In the genomic region with DNA sequence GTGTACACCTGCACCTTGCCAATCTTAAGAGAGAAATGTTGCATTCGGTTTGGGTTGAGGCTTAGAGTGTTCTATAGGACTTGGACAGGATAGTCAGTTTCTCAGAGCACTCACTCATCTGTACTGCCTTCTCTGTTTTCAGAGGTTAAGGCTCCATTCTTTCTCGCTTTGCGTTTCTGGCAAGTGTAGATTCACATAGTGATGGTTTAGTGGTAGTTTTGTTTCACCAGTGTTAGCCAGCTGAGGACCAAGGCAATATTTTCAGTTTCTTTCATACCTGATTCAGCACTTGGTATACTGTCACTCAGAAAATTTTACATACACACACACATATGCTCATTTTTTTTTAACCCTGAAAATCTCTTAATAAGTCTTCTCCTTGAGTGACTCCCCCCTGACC, we compare ENCODE assay signal across 1 cellular context.
TF ChIP-seq lines count a peak whose summit lies in the region.

No MANE protein-coding gene starts in this region.

TF ChIP-seq in GM23338, 12 proteins besides CTCF, POLR2A, EP300 and RAD21 (continued from another document):
- TF ChIP-seq, protein P1, sequence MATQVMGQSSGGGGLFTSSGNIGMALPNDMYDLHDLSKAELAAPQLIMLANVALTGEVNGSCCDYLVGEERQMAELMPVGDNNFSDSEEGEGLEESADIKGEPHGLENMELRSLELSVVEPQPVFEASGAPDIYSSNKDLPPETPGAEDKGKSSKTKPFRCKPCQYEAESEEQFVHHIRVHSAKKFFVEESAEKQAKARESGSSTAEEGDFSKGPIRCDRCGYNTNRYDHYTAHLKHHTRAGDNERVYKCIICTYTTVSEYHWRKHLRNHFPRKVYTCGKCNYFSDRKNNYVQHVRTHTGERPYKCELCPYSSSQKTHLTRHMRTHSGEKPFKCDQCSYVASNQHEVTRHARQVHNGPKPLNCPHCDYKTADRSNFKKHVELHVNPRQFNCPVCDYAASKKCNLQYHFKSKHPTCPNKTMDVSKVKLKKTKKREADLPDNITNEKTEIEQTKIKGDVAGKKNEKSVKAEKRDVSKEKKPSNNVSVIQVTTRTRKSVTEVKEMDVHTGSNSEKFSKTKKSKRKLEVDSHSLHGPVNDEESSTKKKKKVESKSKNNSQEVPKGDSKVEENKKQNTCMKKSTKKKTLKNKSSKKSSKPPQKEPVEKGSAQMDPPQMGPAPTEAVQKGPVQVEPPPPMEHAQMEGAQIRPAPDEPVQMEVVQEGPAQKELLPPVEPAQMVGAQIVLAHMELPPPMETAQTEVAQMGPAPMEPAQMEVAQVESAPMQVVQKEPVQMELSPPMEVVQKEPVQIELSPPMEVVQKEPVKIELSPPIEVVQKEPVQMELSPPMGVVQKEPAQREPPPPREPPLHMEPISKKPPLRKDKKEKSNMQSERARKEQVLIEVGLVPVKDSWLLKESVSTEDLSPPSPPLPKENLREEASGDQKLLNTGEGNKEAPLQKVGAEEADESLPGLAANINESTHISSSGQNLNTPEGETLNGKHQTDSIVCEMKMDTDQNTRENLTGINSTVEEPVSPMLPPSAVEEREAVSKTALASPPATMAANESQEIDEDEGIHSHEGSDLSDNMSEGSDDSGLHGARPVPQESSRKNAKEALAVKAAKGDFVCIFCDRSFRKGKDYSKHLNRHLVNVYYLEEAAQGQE (IDR thresholded peaks at IDR 0.05; ENCODE audit: unreplicated experiment), result no peak
- no peak for TF ChIP-seq EZH2phosphoT487 (IDR thresholded peaks at IDR 0.05; ENCODE audit: unreplicated experiment)
- no peak for TF ChIP-seq NANOG (IDR thresholded peaks at IDR 0.05; ENCODE audit: borderline replicate concordance)
- TF ChIP-seq EZH2 (IDR thresholded peaks at IDR 0.05; ENCODE audit: low read depth, unreplicated experiment), result no peak
- TF ChIP-seq ZNF462 (CRISPR knock-in tag; IDR thresholded peaks at IDR 0.05), result no peak
TF ChIP-seq in GM23338: peak in this region for 0.
